In genomic region chr5:132003170-132003744, GRCh38 we compare ENCODE assay signal across 14 cellular contexts. TPM values are rescaled to one million over a fixed set of nuclear protein-coding genes. Genes with fewer than 3 reads are reported as not detected.
DNase-seq lines count a peak whose midpoint lies in the region; ATAC-seq, FAIRE-seq and TF ChIP-seq lines count a peak whose summit lies in the region.
"Had no signal": no experiment of that assay in that cellular context is flagged by ENCODE, and none has a peak within 500 bp of the region (broad histone marks: within the 10 kb centered on the region; RNA-seq: fewer than 3 reads in every experiment).

No MANE protein-coding gene starts in this region.

- ATAC-seq in HepG2 (peak; percentile 78), right lobe of liver (no peak), GM19397 (IDR thresholded peaks at IDR 0.05; ENCODE audit: unreplicated experiment) (no peak)
- no peak for ATAC-seq in activated T-cell treated with anti-CD3 and anti-CD28 coated beads, Interleukin-2, amount 50 U/mL, for 4 hours

- no peak overlapping the region for H3K4me3 Mint-ChIP-seq in glutamatergic neuron (ENCODE audit: unreplicated experiment)
- no peak overlapping the region for H3K4me3 Mint-ChIP-seq in activated T-cell treated with anti-CD3 and anti-CD28 coated beads, Interleukin-2, amount 50 U/mL, for 4 hours
- H3K4me3 Mint-ChIP-seq: central memory CD8-positive, alpha-beta T cell had no signal

- peak overlapping the region; percentile 72 for H3K4me2 ChIP-seq in HepG2 (ENCODE audit: low read depth, low read length)
- H3K4me2 ChIP-seq: A549 had no signal

- H3K4me1 ChIP-seq in HepG2 (ENCODE audit: insufficient read depth, low read length): peaks cover 77% of the 10 kb centered on the region
- peaks cover 0 to 11% (median 0%) of the 10 kb centered on the region in 4 donors for H3K4me1 ChIP-seq in right lobe of liver
- H3K4me1 ChIP-seq: A549 had no signal

- no peak overlapping the region for H2AFZ ChIP-seq in HepG2 (ENCODE audit: low read length)

- TF ChIP-seq EP300 in HepG2 (IDR thresholded peaks at IDR 0.05; ENCODE audit: low read depth in 2 of 2, low read length in 2 of 2) (no peak), HepG2 (CRISPR knock-in tag; IDR thresholded peaks at IDR 0.05; ENCODE audit: borderline replicate concordance) (no peak; the same call in 1 of the 2 replicates)

- H3K79me2 ChIP-seq in HepG2 (ENCODE audit: insufficient read depth, low read length): no peaks in the 10 kb centered on the region

- no peaks in the 10 kb centered on the region for H3K9me3 ChIP-seq in HepG2 (ENCODE audit: low read length)
- H3K9me3 ChIP-seq in right lobe of liver: no peaks in the 10 kb centered on the region
- H3K9me3 ChIP-seq: A549 had no signal

- peak; percentile 89 for TF ChIP-seq RAD21 in HepG2 (CRISPR knock-in tag; IDR thresholded peaks at IDR 0.05)

- H3K27ac ChIP-seq in HepG2 (ENCODE audit: extremely low read length, insufficient read depth, low read length) (peak overlapping the region; percentile 95), right lobe of liver (no peak overlapping the region)
- H3K27ac ChIP-seq: A549 had no signal

- H4K20me1 ChIP-seq in HepG2 (ENCODE audit: insufficient read depth, low read length): no peaks in the 10 kb centered on the region

- CTCF ChIA-PET in HepG2 (lab: Yijun Ruan, JAX; ENCODE audit: low intra/inter-chr PET ratio, low total read pairs): no interaction called here

- in situ Hi-C loops in HepG2 (cut with HindIII; ENCODE audit: extremely low pct_ligation_motif_present, low pct_unique_long_range_greater_than_20kb): loop anchor here (10.0 to 25.0 kb wide), 3 partner anchors 388 to 566 kb away; no protein-coding TSS in a partner anchor

- intact Hi-C loops in HepG2 (cut with micrococcal nuclease; ENCODE audit: unreplicated experiment): loop anchor here (1.0 to 5.0 kb wide), 4 partner anchors 41 to 206 kb away; partner anchors contain the start of gene FNIP1
- intact Hi-C loops in right lobe of liver (cut with DNase I): loop anchor here (10.0 kb wide), 3 partner anchors 198 to 418 kb away; no protein-coding TSS in a partner anchor

- H3K27ac Mint-ChIP-seq in glutamatergic neuron (ENCODE audit: unreplicated experiment): no peak overlapping the region

- TF ChIP-seq POLR2A in HepG2 (IDR thresholded peaks at IDR 0.05; ENCODE audit: insufficient read depth in 1 of 2, low read depth in 2 of 2, low read length in 2 of 2) (peak in 1 of 2 experiments; percentile 71; a peak in 2 of 4 replicates), right lobe of liver (IDR thresholded peaks at IDR 0.05) (no peak)

- H3K9ac ChIP-seq in HepG2 (ENCODE audit: insufficient read depth, low read depth, low read length): peak overlapping the region; percentile 71

- DNase-seq in HepG2 (ENCODE audit: low spot score) (peak; percentile 94), right lobe of liver (no peak), glutamatergic neuron (peak; percentile 52), myocyte (ENCODE audit: low read depth) (peak; percentile 62), T1000 (lab: John Stamatoyannopoulos, UW) (no peak), NCI-H2171 treated with DMSO at 0.1 percent for 48 hours (lab: John Stamatoyannopoulos, UW) (no peak)
- DNase-seq in activated T-cell treated with anti-CD3 and anti-CD28 coated beads, Interleukin-2, amount 50 U/mL, for 4 hours: no peak
- DNase-seq: NCI-H226 had no signal

- FAIRE-seq in HepG2 (lab: Jason Lieb, UNC): peak; percentile 96
- FAIRE-seq: A549, G401.6 had no signal

- POLR2A ChIA-PET in HepG2 (lab: Yijun Ruan, JAX): interaction anchor here (0.9 to 6.8 kb wide), 6 partner anchors 9 to 838 kb away, joined by 3 to 91 read pairs (median 6); partner anchors contain the start of genes ACSL6, FNIP1 and HINT1

- TF ChIP-seq CTCF in HepG2 (CRISPR knock-in tag; IDR thresholded peaks at IDR 0.05) (peak; percentile 65), right lobe of liver (IDR thresholded peaks at IDR 0.05) (no peak), glutamatergic neuron (IDR thresholded peaks at IDR 0.05; ENCODE audit: partially characterized antibody, unreplicated experiment) (peak; percentile 22)

- H3K9me3 Mint-ChIP-seq in glutamatergic neuron (ENCODE audit: unreplicated experiment): peaks cover 7% of the 10 kb centered on the region
- no peaks in the 10 kb centered on the region for H3K9me3 Mint-ChIP-seq in activated T-cell treated with anti-CD3 and anti-CD28 coated beads, Interleukin-2, amount 50 U/mL, for 4 hours
- H3K9me3 Mint-ChIP-seq: central memory CD8-positive, alpha-beta T cell had no signal

- H3K36me3 Mint-ChIP-seq in glutamatergic neuron (ENCODE audit: unreplicated experiment): no peaks in the 10 kb centered on the region
- H3K36me3 Mint-ChIP-seq in activated T-cell treated with anti-CD3 and anti-CD28 coated beads, Interleukin-2, amount 50 U/mL, for 4 hours (ENCODE audit: insufficient read depth): no peaks in the 10 kb centered on the region

- H3K36me3 ChIP-seq in HepG2 (replicated peaks in 1 of 2; ENCODE audit: control insufficient read depth in 1 of 2, insufficient read depth in 2 of 2, low read length in 2 of 2) (no peaks in the 10 kb centered on the region), right lobe of liver (no peaks in the 10 kb centered on the region)

- peaks cover 6% of the 10 kb centered on the region for H3K27me3 Mint-ChIP-seq in glutamatergic neuron (ENCODE audit: unreplicated experiment)
- no peaks in the 10 kb centered on the region for H3K27me3 Mint-ChIP-seq in activated T-cell treated with anti-CD3 and anti-CD28 coated beads, Interleukin-2, amount 50 U/mL, for 4 hours (ENCODE audit: low read depth)
- H3K27me3 Mint-ChIP-seq: central memory CD8-positive, alpha-beta T cell had no signal

- 4% methylated on average over 7 of the region's 12 CpGs for WGBS in HepG2 (ENCODE audit: low lambda C conversion rate)
- whole genome bisulfite sequencing in right lobe of liver (ENCODE audit: insufficient coverage, low coverage, low lambda C conversion rate, missing lambda C conversion rate): 54% methylated on average over 5 of the region's 12 CpGs

- BruUV-seq in HepG2 (replicated peaks; lab: Mats Ljungman, UMichigan): no TSS peak

- H3K4me1 Mint-ChIP-seq in glutamatergic neuron (ENCODE audit: low read depth, unreplicated experiment): peaks cover 20% of the 10 kb centered on the region
- H3K4me1 Mint-ChIP-seq in activated T-cell treated with anti-CD3 and anti-CD28 coated beads, Interleukin-2, amount 50 U/mL, for 4 hours (ENCODE audit: low read depth): peaks cover 47% of the 10 kb centered on the region

- H3K4me3 ChIP-seq in HepG2 (replicated peaks in 1 of 3; ENCODE audit: insufficient read depth in 1 of 3, low read depth in 2 of 3, low read length in 3 of 3) (peak overlapping the region in 1 of 3 experiments; percentile 42; a peak in 2 of 6 replicates), right lobe of liver (no peak overlapping the region)
- H3K4me3 ChIP-seq: A549 had no signal

- no peaks in the 10 kb centered on the region; a peak in 1 of 5 replicates for H3K27me3 ChIP-seq in HepG2 (ENCODE audit: control insufficient read depth in 1 of 2, insufficient read depth in 2 of 2, low read length in 2 of 2)
- no peaks in the 10 kb centered on the region for H3K27me3 ChIP-seq in right lobe of liver

RNA-seq across cellular contexts. Expression of gene ACSL6, which starts 8.2 kb away (rescaled TPM):
- 2.5 and 3.7 TPM in 2 replicates for total RNA-seq in HepG2 (2016; rRNA removed; fragmentation: Illumina TruSeq; extraction: Trizol)
- total RNA-seq in HepG2 (2016; cell fraction: cytosol; rRNA removed; fragmentation: Illumina TruSeq; extraction: Trizol; ENCODE audit: low read depth): 0.40 and 0.71 TPM in 2 replicates
- total RNA-seq in HepG2 (2016; cell fraction: insoluble cytoplasmic fraction; rRNA removed; fragmentation: Illumina TruSeq; extraction: Trizol): 2.5 and 3.7 TPM in 2 replicates
- total RNA-seq in HepG2 (2016; cell fraction: membrane; rRNA removed; fragmentation: Illumina TruSeq; extraction: Trizol): 1.2 and 1.4 TPM in 2 replicates
- total RNA-seq in HepG2 (2016; cell fraction: nucleus; rRNA removed; fragmentation: Illumina TruSeq; extraction: Trizol): 7.7 and 9.1 TPM in 2 replicates
- polyA plus RNA-seq in HepG2 (2011; rRNA removed): 3.8 and 8.3 TPM in 2 replicates
- polyA plus RNA-seq in HepG2 (2011; cell fraction: cytosol; rRNA removed): 1.2 and 1.9 TPM in 2 replicates
- 34.1 and 36.0 TPM in 2 replicates for polyA plus RNA-seq in HepG2 (2011; cell fraction: nucleus; rRNA removed)
- 2.4 and 4.2 TPM in 2 replicates for polyA plus RNA-seq in HepG2 (2012)
- polyA plus RNA-seq in HepG2 (2016; cell fraction: cytosol; fragmentation: Illumina TruSeq; extraction: Trizol; ENCODE audit: low read depth): 0.34 and 0.45 TPM in 2 replicates
- 1.7 and 2.1 TPM in 2 replicates for polyA plus RNA-seq in HepG2 (2016; cell fraction: insoluble cytoplasmic fraction; fragmentation: Illumina TruSeq; extraction: Trizol; ENCODE audit: low read depth)
- polyA plus RNA-seq in HepG2 (2016; cell fraction: membrane; fragmentation: Illumina TruSeq; extraction: Trizol; ENCODE audit: low read depth): 0.49 and 0.72 TPM in 2 replicates
- polyA plus RNA-seq in HepG2 (2016; cell fraction: nucleus; fragmentation: Illumina TruSeq; extraction: Trizol; ENCODE audit: insufficient read depth, low read depth): 7.7 and 7.8 TPM in 2 replicates
- polyA minus RNA-seq in HepG2 (2011; rRNA and poly(A)+ RNA removed; ENCODE audit: low replicate concordance): 0.35 and 13.5 TPM in 2 replicates
- 0.88 and 2.8 TPM in 2 replicates for polyA minus RNA-seq in HepG2 (2011; cell fraction: cytosol; rRNA and poly(A)+ RNA removed)
- polyA minus RNA-seq in HepG2 (2011; cell fraction: nucleus; rRNA and poly(A)+ RNA removed): 11.3 and 17.3 TPM in 2 replicates
- 1 to 10 TPM; 1.3 to 6.0 (median 4.6) TPM for total RNA-seq in right lobe of liver
- 8.1 TPM for total RNA-seq in glutamatergic neuron (ENCODE audit: unreplicated experiment)
- total RNA-seq in myocyte: 0.31 and 1.3 TPM in 2 replicates
- polyA plus RNA-seq in myocyte (2012): 0.57 TPM
- 10 to 100 TPM; 25.0 to 38.0 (median 27.1) TPM for total RNA-seq in activated T-cell treated with anti-CD3 and anti-CD28 coated beads, Interleukin-2, amount 50 U/mL, for 4 hours

RNA-seq across cellular contexts. Expression of gene IL3, which starts 57.2 kb away (rescaled TPM):
- not detected in 2 replicates for total RNA-seq in HepG2 (2016; rRNA removed; fragmentation: Illumina TruSeq; extraction: Trizol)
- not detected in 2 replicates for total RNA-seq in HepG2 (2016; cell fraction: cytosol; rRNA removed; fragmentation: Illumina TruSeq; extraction: Trizol; ENCODE audit: low read depth)
- total RNA-seq in HepG2 (2016; cell fraction: insoluble cytoplasmic fraction; rRNA removed; fragmentation: Illumina TruSeq; extraction: Trizol): not detected in 2 replicates
- total RNA-seq in HepG2 (2016; cell fraction: membrane; rRNA removed; fragmentation: Illumina TruSeq; extraction: Trizol): not detected in 2 replicates
- total RNA-seq in HepG2 (2016; cell fraction: nucleus; rRNA removed; fragmentation: Illumina TruSeq; extraction: Trizol): not detected in 2 replicates
- not detected in 2 replicates for polyA plus RNA-seq in HepG2 (2011; rRNA removed)
- polyA plus RNA-seq in HepG2 (2011; cell fraction: cytosol; rRNA removed): not detected in 2 replicates
- polyA plus RNA-seq in HepG2 (2011; cell fraction: nucleus; rRNA removed): not detected in 2 replicates
- not detected in 2 replicates for polyA plus RNA-seq in HepG2 (2012)
- not detected in 2 replicates for polyA plus RNA-seq in HepG2 (2016; cell fraction: cytosol; fragmentation: Illumina TruSeq; extraction: Trizol; ENCODE audit: low read depth)
- polyA plus RNA-seq in HepG2 (2016; cell fraction: insoluble cytoplasmic fraction; fragmentation: Illumina TruSeq; extraction: Trizol; ENCODE audit: low read depth): not detected in 2 replicates
- not detected in 2 replicates for polyA plus RNA-seq in HepG2 (2016; cell fraction: membrane; fragmentation: Illumina TruSeq; extraction: Trizol; ENCODE audit: low read depth)
- not detected in 2 replicates for polyA plus RNA-seq in HepG2 (2016; cell fraction: nucleus; fragmentation: Illumina TruSeq; extraction: Trizol; ENCODE audit: insufficient read depth, low read depth)
- not detected in 2 replicates for polyA minus RNA-seq in HepG2 (2011; rRNA and poly(A)+ RNA removed; ENCODE audit: low replicate concordance)
- not detected in 2 replicates for polyA minus RNA-seq in HepG2 (2011; cell fraction: cytosol; rRNA and poly(A)+ RNA removed)
- polyA minus RNA-seq in HepG2 (2011; cell fraction: nucleus; rRNA and poly(A)+ RNA removed): not detected in 2 replicates
- not detected for total RNA-seq in right lobe of liver
- total RNA-seq in glutamatergic neuron (ENCODE audit: unreplicated experiment): not detected
- not detected in 2 replicates for total RNA-seq in myocyte
- not detected for polyA plus RNA-seq in myocyte (2012)
- total RNA-seq in activated T-cell treated with anti-CD3 and anti-CD28 coated beads, Interleukin-2, amount 50 U/mL, for 4 hours: 100 to 1,000 TPM in 2 of 3 donors, 10 to 100 TPM in 1; 94.6 to 152 (median 138) TPM
- total RNA-seq: HT1080, renal cortical epithelial cell had no signal
- polyA plus RNA-seq: A549 had no signal

RNA-seq across cellular contexts. Expression of gene MEIKIN, which starts 57.8 kb away (rescaled TPM):
- total RNA-seq in HepG2 (2016; rRNA removed; fragmentation: Illumina TruSeq; extraction: Trizol) (not detected in 2 replicates), right lobe of liver (under 1 TPM in 1 of 6 experiments, not detected in 5; 0.55 TPM), glutamatergic neuron (ENCODE audit: unreplicated experiment) (not detected), myocyte (not detected in 2 replicates)
- total RNA-seq in HepG2 (2016; cell fraction: cytosol; rRNA removed; fragmentation: Illumina TruSeq; extraction: Trizol; ENCODE audit: low read depth): not detected in 2 replicates
- total RNA-seq in HepG2 (2016; cell fraction: insoluble cytoplasmic fraction; rRNA removed; fragmentation: Illumina TruSeq; extraction: Trizol): not detected in 2 replicates
- not detected in 2 replicates for total RNA-seq in HepG2 (2016; cell fraction: membrane; rRNA removed; fragmentation: Illumina TruSeq; extraction: Trizol)
- total RNA-seq in HepG2 (2016; cell fraction: nucleus; rRNA removed; fragmentation: Illumina TruSeq; extraction: Trizol): not detected in 2 replicates
- polyA plus RNA-seq in HepG2 (2011; rRNA removed): not detected in 2 replicates
- polyA plus RNA-seq in HepG2 (2011; cell fraction: cytosol; rRNA removed): not detected in 2 replicates
- polyA plus RNA-seq in HepG2 (2011; cell fraction: nucleus; rRNA removed): not detected in 2 replicates
- not detected in 2 replicates for polyA plus RNA-seq in HepG2 (2012)
- polyA plus RNA-seq in HepG2 (2016; cell fraction: cytosol; fragmentation: Illumina TruSeq; extraction: Trizol; ENCODE audit: low read depth): not detected in 2 replicates
- polyA plus RNA-seq in HepG2 (2016; cell fraction: insoluble cytoplasmic fraction; fragmentation: Illumina TruSeq; extraction: Trizol; ENCODE audit: low read depth): not detected in 2 replicates
- not detected in 2 replicates for polyA plus RNA-seq in HepG2 (2016; cell fraction: membrane; fragmentation: Illumina TruSeq; extraction: Trizol; ENCODE audit: low read depth)
- not detected in 2 replicates for polyA plus RNA-seq in HepG2 (2016; cell fraction: nucleus; fragmentation: Illumina TruSeq; extraction: Trizol; ENCODE audit: insufficient read depth, low read depth)
- polyA minus RNA-seq in HepG2 (2011; rRNA and poly(A)+ RNA removed; ENCODE audit: low replicate concordance): not detected in 2 replicates
- polyA minus RNA-seq in HepG2 (2011; cell fraction: cytosol; rRNA and poly(A)+ RNA removed): not detected in 2 replicates
- polyA minus RNA-seq in HepG2 (2011; cell fraction: nucleus; rRNA and poly(A)+ RNA removed): not detected in 2 replicates
- not detected for polyA plus RNA-seq in myocyte (2012)
- total RNA-seq in activated T-cell treated with anti-CD3 and anti-CD28 coated beads, Interleukin-2, amount 50 U/mL, for 4 hours: not detected
- total RNA-seq: HT1080, renal cortical epithelial cell had no signal
- polyA plus RNA-seq: A549 had no signal

Comparison
In these comparisons a context has a peak if more than half of its experiments do, and no peak if none do; other contexts are left out.
1. DNase-seq: peak in HepG2 (single experiment), glutamatergic neuron (single experiment) and myocyte (single experiment); none in right lobe of liver (0 of 3), T1000 (single experiment), activated T-cell treated with anti-CD3 and anti-CD28 coated beads, Interleukin-2, amount 50 U/mL, for 4 hours (single experiment) and NCI-H2171 treated with DMSO at 0.1 percent for 48 hours (single experiment).
2. CTCF ChIP-seq: peak in HepG2 (single experiment) and glutamatergic neuron (single experiment); none in right lobe of liver (0 of 4).
3. RNA of gene IL3, which starts 57.2 kb away (total RNA-seq): 94.6 to 152 TPM in activated T-cell treated with anti-CD3 and anti-CD28 coated beads, Interleukin-2, amount 50 U/mL, for 4 hours; not detected in HepG2, not detected in right lobe of liver, not detected in glutamatergic neuron (single experiment) and not detected in myocyte; every median in the first group is over 10 times any median in the second.